8 cellular contexts compared by ENCODE assay signal in the genomic region with DNA sequence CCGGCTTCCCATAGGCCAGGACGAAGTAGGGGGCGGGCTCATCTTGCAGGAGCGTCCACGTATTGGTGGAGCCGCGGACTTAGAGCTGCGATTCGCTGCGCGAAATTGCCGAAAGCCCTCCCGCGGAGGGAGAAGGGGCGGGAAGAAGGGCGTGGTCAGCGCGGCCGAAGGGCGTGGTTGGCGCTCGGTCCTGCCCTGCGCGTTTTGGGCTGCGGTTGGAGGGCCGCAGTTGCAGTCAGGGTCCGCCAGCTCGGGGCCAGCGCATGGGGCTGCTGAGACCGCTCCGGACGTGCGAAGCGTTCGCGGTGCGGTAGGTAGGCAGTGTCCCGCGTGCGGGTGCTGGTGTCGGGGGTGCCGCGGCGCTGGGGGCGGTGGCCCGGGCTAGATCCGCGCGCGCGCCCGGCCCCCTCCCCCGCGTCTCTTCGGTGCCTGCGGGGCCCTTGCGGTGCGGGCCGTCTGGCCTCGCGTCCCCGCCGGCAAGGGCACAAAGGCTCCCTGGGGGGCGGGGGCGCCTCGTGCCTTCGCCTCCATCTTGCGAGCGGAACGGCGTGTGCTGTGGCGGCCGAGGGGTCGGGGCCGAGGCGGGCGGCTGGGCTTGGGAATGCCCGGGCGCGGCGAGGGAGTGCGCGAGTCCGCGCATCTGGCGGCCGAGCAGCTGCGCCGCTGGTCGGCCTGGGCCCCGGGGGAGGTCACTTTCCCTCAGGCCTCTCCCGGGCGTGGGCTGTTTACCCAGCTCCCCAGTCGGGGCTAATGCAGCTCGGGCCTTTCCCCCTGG. TPM values are rescaled to one million over a fixed set of nuclear protein-coding genes. Genes with fewer than 3 reads are reported as not detected.
A peak's percentile ranks its signal among the peaks of the same experiment; 100 is the strongest.
DNase-seq lines count a peak whose midpoint lies in the region; ATAC-seq and TF ChIP-seq lines count a peak whose summit lies in the region.

A gene with protein sequence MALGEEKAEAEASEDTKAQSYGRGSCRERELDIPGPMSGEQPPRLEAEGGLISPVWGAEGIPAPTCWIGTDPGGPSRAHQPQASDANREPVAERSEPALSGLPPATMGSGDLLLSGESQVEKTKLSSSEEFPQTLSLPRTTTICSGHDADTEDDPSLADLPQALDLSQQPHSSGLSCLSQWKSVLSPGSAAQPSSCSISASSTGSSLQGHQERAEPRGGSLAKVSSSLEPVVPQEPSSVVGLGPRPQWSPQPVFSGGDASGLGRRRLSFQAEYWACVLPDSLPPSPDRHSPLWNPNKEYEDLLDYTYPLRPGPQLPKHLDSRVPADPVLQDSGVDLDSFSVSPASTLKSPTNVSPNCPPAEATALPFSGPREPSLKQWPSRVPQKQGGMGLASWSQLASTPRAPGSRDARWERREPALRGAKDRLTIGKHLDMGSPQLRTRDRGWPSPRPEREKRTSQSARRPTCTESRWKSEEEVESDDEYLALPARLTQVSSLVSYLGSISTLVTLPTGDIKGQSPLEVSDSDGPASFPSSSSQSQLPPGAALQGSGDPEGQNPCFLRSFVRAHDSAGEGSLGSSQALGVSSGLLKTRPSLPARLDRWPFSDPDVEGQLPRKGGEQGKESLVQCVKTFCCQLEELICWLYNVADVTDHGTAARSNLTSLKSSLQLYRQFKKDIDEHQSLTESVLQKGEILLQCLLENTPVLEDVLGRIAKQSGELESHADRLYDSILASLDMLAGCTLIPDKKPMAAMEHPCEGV (plus strand): TSS at position 202 of the 775 bp plus-strand sequence. CDS start 13,029 bp downstream, outside the sequence.

- DNase-seq in DMS79 (lab: John Stamatoyannopoulos, UW): peak; percentile 95
- DNase-seq in KG1 (lab: John Stamatoyannopoulos, UW): peak; percentile 89
- peak; percentile 95 to 97 for DNase-seq in activated T-cell treated with anti-CD3 and anti-CD28 coated beads, Interleukin-2, amount 50 U/mL, for 48 hours
- peak; percentile 97 for DNase-seq in stimulated activated CD8-positive, alpha-beta memory T cell treated with anti-CD3 and anti-CD28 coated beads, Interleukin-4, amount 100 ng/mL, for 48 hours

- H3K4me1 ChIP-seq in mucosa of stomach (ENCODE audit: control insufficient read depth, insufficient read depth, low read length): peaks cover 13% of the 10 kb centered on the region

- H3K36me3 ChIP-seq in mucosa of stomach (ENCODE audit: control insufficient read depth, insufficient read depth, low read length): no peaks in the 10 kb centered on the region

- ATAC-seq in GM21737 (IDR thresholded peaks at IDR 0.05; ENCODE audit: unreplicated experiment): peak; percentile 80
- ATAC-seq in esophagus mucosa: peak; percentile 97

- no peaks in the 10 kb centered on the region for H3K27me3 ChIP-seq in mucosa of stomach (ENCODE audit: control insufficient read depth, insufficient read depth, low read length)

- H3K9me3 ChIP-seq in mucosa of stomach (ENCODE audit: control insufficient read depth, low read length): no peaks in the 10 kb centered on the region

- peak within 1 kb of the TSS; percentile 54 for H3K4me3 ChIP-seq in mucosa of stomach (ENCODE audit: low read length)

- peak within 1 kb of the TSS; percentile 55 for H3K9ac ChIP-seq in mucosa of stomach (ENCODE audit: low read length)

TF ChIP-seq in PFSK-1, 5 proteins besides CTCF, POLR2A, EP300 and RAD21:
- TF ChIP-seq SIN3A (IDR thresholded peaks at IDR 0.05; ENCODE audit: borderline replicate concordance, insufficient read depth, low read length) (no peak), POLR2AphosphoS5 (IDR thresholded peaks at IDR 0.05; ENCODE audit: low read depth, low read length) (peak; percentile 83), TAF1 (IDR thresholded peaks at IDR 0.05; ENCODE audit: borderline replicate concordance, insufficient read depth, low read length) (peak; percentile 67; the same call in 1 of the 2 replicates), FOXP2 (optimal IDR thresholded peaks at IDR 0.05; ENCODE audit: borderline replicate concordance, extremely low read depth, extremely low read length, insufficient read depth) (peak; percentile 28)
- TF ChIP-seq, protein P1, sequence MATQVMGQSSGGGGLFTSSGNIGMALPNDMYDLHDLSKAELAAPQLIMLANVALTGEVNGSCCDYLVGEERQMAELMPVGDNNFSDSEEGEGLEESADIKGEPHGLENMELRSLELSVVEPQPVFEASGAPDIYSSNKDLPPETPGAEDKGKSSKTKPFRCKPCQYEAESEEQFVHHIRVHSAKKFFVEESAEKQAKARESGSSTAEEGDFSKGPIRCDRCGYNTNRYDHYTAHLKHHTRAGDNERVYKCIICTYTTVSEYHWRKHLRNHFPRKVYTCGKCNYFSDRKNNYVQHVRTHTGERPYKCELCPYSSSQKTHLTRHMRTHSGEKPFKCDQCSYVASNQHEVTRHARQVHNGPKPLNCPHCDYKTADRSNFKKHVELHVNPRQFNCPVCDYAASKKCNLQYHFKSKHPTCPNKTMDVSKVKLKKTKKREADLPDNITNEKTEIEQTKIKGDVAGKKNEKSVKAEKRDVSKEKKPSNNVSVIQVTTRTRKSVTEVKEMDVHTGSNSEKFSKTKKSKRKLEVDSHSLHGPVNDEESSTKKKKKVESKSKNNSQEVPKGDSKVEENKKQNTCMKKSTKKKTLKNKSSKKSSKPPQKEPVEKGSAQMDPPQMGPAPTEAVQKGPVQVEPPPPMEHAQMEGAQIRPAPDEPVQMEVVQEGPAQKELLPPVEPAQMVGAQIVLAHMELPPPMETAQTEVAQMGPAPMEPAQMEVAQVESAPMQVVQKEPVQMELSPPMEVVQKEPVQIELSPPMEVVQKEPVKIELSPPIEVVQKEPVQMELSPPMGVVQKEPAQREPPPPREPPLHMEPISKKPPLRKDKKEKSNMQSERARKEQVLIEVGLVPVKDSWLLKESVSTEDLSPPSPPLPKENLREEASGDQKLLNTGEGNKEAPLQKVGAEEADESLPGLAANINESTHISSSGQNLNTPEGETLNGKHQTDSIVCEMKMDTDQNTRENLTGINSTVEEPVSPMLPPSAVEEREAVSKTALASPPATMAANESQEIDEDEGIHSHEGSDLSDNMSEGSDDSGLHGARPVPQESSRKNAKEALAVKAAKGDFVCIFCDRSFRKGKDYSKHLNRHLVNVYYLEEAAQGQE (IDR thresholded peaks at IDR 0.05; ENCODE audit: insufficient read depth in 1 of 2, low read depth in 2 of 2, low read length in 2 of 2): no peak
TF ChIP-seq in PFSK-1: peak in this region for 3.

RNA-seq across cellular contexts. Expression of the gene that starts here (rescaled TPM):
- polyA plus RNA-seq in PFSK-1 (2012; ENCODE audit: insufficient read length, low read depth): 4.3 TPM
- 6.8 TPM for total RNA-seq in esophagus mucosa

Comparison
In these comparisons a context has a peak if more than half of its experiments do, and no peak if none do; other contexts are left out.
1. Peak in every context shown above with its lines: DNase-seq, ATAC-seq and H3K4me3 ChIP-seq.